Comparison of ENCODE assay signal across 24 cellular contexts in the genomic region with DNA sequence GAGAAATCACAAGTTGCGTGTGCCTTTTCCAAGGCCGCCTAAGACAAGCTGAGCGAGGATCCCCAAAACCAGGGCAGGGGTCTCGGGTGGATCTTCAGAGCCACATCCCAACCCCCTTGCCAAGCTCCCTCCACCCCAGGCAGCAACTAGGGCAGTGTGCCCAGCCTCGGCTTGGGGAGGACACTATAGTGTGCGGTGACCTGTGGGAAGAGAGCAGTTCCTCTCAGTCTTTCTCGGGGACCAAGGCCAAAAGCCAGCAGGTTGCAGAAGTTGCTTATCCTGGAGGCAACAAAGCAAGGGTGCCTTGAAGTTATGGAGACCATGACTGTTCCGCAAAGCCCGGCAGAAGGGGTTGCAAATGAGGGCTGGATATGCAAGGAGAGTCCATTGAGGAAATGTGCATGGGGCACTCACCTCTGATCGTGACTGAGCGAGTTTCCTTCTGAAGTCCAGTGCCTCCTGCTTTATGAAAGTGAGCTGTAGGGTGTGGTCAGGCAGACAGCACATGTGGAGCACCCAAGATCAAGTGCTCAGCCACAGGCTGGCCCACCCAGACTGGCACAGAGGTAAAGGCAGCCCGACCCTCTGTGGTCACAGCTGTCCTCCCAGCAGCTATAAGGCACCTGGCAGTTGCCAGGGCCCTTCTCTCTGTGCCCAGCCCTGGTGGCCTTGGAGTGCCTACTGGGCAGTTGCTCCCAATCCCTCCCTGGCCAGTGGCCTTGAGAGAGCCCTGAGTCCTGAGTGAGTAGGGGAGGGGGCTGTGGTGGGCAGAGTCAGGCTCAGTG.
A peak's percentile ranks its signal among the peaks of the same experiment; 100 is the strongest.
DNase-seq lines count a peak whose midpoint lies in the region; ATAC-seq, FAIRE-seq and TF ChIP-seq lines count a peak whose summit lies in the region.
"Had no signal": no experiment of that assay in that cellular context is flagged by ENCODE, and none has a peak within 500 bp of the region (broad histone marks: within the 10 kb centered on the region; RNA-seq: fewer than 3 reads in every experiment).

No MANE protein-coding gene starts in this region.

- H4K91ac ChIP-seq in H1 (replicated peaks; ENCODE audit: insufficient read length, low read length), result no peak overlapping the region

- no peak overlapping the region for H2BK5ac ChIP-seq in H1 (ENCODE audit: low read depth, low read length)

- POLR2A ChIA-PET in H1 (lab: Charles Lee; ENCODE audit: partially characterized antibody), result no interaction called here

- peaks cover 14% of the 10 kb centered on the region for H3K4me1 Mint-ChIP-seq in neural progenitor cell
- H3K4me1 Mint-ChIP-seq: CD14-positive monocyte; CD8-positive, alpha-beta memory T cell had no signal

- DNase-seq in left ventricle myocardium superior (peak; percentile 13), right atrium auricular region (ENCODE audit: low spot score) (no peak), H1 (ENCODE audit: low read depth in 1 of 2, low spot score in 2 of 2) (no peak), neural progenitor cell (ENCODE audit: low spot score) (no peak), transverse colon (no peak)
- DNase-seq: 8988T; ACHN; AML-193; BE2C; CD4-positive, alpha-beta T cell; CD8-positive, alpha-beta memory T cell; DMS 273 treated with DMSO at 0.1 percent for 48 hours; DMS79 treated with DMSO at 0.1 percent for 48 hours; GF-D8; HCEC 1CT had no signal

- no peaks in the 10 kb centered on the region for H3K36me3 ChIP-seq in right atrium auricular region
- no peaks in the 10 kb centered on the region for H3K36me3 ChIP-seq in H1 (ENCODE audit: control insufficient read depth in 2 of 4, insufficient read depth in 4 of 4, low read length in 3 of 4)
- H3K36me3 ChIP-seq in neural progenitor cell, result no peaks in the 10 kb centered on the region
- H3K36me3 ChIP-seq in transverse colon, result no peaks in the 10 kb centered on the region
- H3K36me3 ChIP-seq: BE2C; BLaER1 treated with 17β-estradiol and CSF1 and Interleukin-3, amounts not matched to agents 10 nM and 100 nM had no signal

- no peak overlapping the region for H3K9ac ChIP-seq in H1 (replicated peaks in 1 of 4; ENCODE audit: extremely low read depth in 1 of 4, low read depth in 3 of 4, low read length in 3 of 4)
- no peak overlapping the region for H3K9ac ChIP-seq in neural progenitor cell
- H3K9ac ChIP-seq: BLaER1 treated with 17β-estradiol and CSF1 and Interleukin-3, amounts not matched to agents 10 nM and 100 nM had no signal

- ATAC-seq in left ventricle myocardium superior (no peak), GM21526 (IDR thresholded peaks at IDR 0.05; ENCODE audit: low FRiP score, unreplicated experiment) (no peak), GM21786 (IDR thresholded peaks at IDR 0.05; ENCODE audit: unreplicated experiment) (no peak)
- ATAC-seq: GM23338 had no signal

- H3K56ac ChIP-seq in H1 (replicated peaks; ENCODE audit: insufficient read length, low read depth, low read length), result no peak overlapping the region

- intact Hi-C loops in left ventricle myocardium superior (cut with micrococcal nuclease), result no loop called here
- intact Hi-C loops in transverse colon (cut with DNase I; ENCODE audit: low total_unique reads), result no loop called here

- H4K20me1 ChIP-seq in H1 (replicated peaks in 1 of 2; ENCODE audit: control insufficient read depth in 1 of 2, insufficient read depth in 2 of 2, low read length in 2 of 2) (peaks cover 0 to 2% of the 10 kb centered on the region in 2 experiments), neural progenitor cell (ENCODE audit: low read depth) (no peaks in the 10 kb centered on the region)

- TF ChIP-seq POLR2A in H1 (IDR thresholded peaks at IDR 0.05; ENCODE audit: control extremely low read depth in 1 of 2, low read depth in 2 of 2, low read length in 2 of 2), result no peak
- no peak for TF ChIP-seq POLR2A in transverse colon (IDR thresholded peaks at IDR 0.05)

- peak overlapping the region; percentile 16; the same call in 1 of the 2 replicates for H2BK15ac ChIP-seq in H1 (ENCODE audit: low read length)

- TF ChIP-seq EP300 in H1 (IDR thresholded peaks at IDR 0.05; ENCODE audit: borderline replicate concordance in 1 of 2, low read depth in 2 of 2, low read length in 2 of 2), result no peak
- TF ChIP-seq EP300 in transverse colon (IDR thresholded peaks at IDR 0.05; ENCODE audit: low read depth), result no peak

- H3K27ac Mint-ChIP-seq in neural progenitor cell, result peak overlapping the region; percentile 83
- H3K27ac Mint-ChIP-seq: CD14-positive monocyte; CD4-positive, alpha-beta T cell; GM23338 had no signal

- H3K27ac ChIP-seq in right atrium auricular region (no peak overlapping the region), H1 (ENCODE audit: low read depth, low read length) (no peak overlapping the region), neural progenitor cell (no peak overlapping the region), transverse colon (no peak overlapping the region)
- H3K27ac ChIP-seq: A549; BLaER1 treated with 17β-estradiol and CSF1 and Interleukin-3, amounts not matched to agents 10 nM and 100 nM had no signal

- H4K8ac ChIP-seq in H1 (ENCODE audit: extremely low read depth, insufficient read depth, low read length), result no peak overlapping the region

- no peak overlapping the region for H3K4me3 Mint-ChIP-seq in neural progenitor cell
- H3K4me3 Mint-ChIP-seq: CD14-positive monocyte; CD4-positive, alpha-beta T cell; CD8-positive, alpha-beta memory T cell; GM23338 had no signal

- in situ Hi-C loops in transverse colon (cut with MboI; ENCODE audit: low pct_ligation_motif_present in 1 of 4, low pct_unique_long_range_greater_than_20kb in 1 of 4, low sequenced_read_pairs in 3 of 4), result no loop called here

- WGBS in H1 (ENCODE audit: extremely low coverage in 1 of 2, insufficient coverage in 1 of 2, insufficient read length in 1 of 2, insufficient replicate concordance in 2 of 2, low coverage in 1 of 2, low lambda C conversion rate in 2 of 2, missing lambda C conversion rate in 1 of 2), 2 experiments, result 93% methylated on average over 12 of the region's 12 CpGs; no CpG with 5 or more reads in 1 of the 2 experiments
- WGBS in transverse colon (ENCODE audit: low coverage in 1 of 2), 2 donors, result 89% methylated on average over 12 of the region's 12 CpGs; no CpG with 5 or more reads in 1 of the 2 donors

- no peak overlapping the region for H3K4ac ChIP-seq in H1 (replicated peaks; ENCODE audit: insufficient read length, low read depth, low read length)

- H3K18ac ChIP-seq in H1 (ENCODE audit: extremely low read depth, low read length), result no peak overlapping the region

- H3K4me1 ChIP-seq in right atrium auricular region (peaks cover 0 to 31% of the 10 kb centered on the region in 2 donors), H1 (replicated peaks in 1 of 4; ENCODE audit: control insufficient read depth in 3 of 4, insufficient read depth in 4 of 4, low read length in 3 of 4) (peaks cover 0 to 6% (median 3%) of the 10 kb centered on the region in 4 experiments; a peak in 3 of 7 replicates), neural progenitor cell (peaks cover 5% of the 10 kb centered on the region), transverse colon (peaks cover 4 to 16% (median 8%) of the 10 kb centered on the region in 4 donors)
- H3K4me1 ChIP-seq: A549; BLaER1 treated with 17β-estradiol and CSF1 and Interleukin-3, amounts not matched to agents 10 nM and 100 nM had no signal

- CTCF ChIA-PET in H1 (lab: Charles Lee; ENCODE audit: partially characterized antibody), result interaction anchor here (0.8 to 7.8 kb wide), 7 partner anchors 9 to 44 kb away, joined by 3 to 35 read pairs (median 3); no protein-coding TSS in a partner anchor

- H2BK12ac ChIP-seq in H1 (ENCODE audit: low read depth, low read length), result no peak overlapping the region

- no peaks in the 10 kb centered on the region for H3F3A ChIP-seq in neural progenitor cell (ENCODE audit: low read depth)

- no peak overlapping the region for H3K14ac ChIP-seq in H1 (ENCODE audit: insufficient read length)

- H3K36me3 Mint-ChIP-seq in neural progenitor cell, result peaks cover 2% of the 10 kb centered on the region
- H3K36me3 Mint-ChIP-seq: CD14-positive monocyte; CD8-positive, alpha-beta memory T cell had no signal

- H3K23ac ChIP-seq in H1 (ENCODE audit: insufficient read length), result no peak overlapping the region

- H3K27me3 Mint-ChIP-seq in neural progenitor cell (ENCODE audit: insufficient read depth, low read depth), result peaks cover 6% of the 10 kb centered on the region

- H2AK5ac ChIP-seq in H1 (ENCODE audit: low read depth, low read length), result no peak overlapping the region

- TF ChIP-seq RAD21 in H1 (IDR thresholded peaks at IDR 0.05 in 1 of 2, conservative IDR thresholded peaks at IDR 0.05 in 1 of 2; ENCODE audit: low read depth in 2 of 2, low read length in 2 of 2), result no peak

- H3K79me2 ChIP-seq in H1 (ENCODE audit: control insufficient read depth in 1 of 2, insufficient read depth in 2 of 2, low read length in 2 of 2) (no peaks in the 10 kb centered on the region), neural progenitor cell (ENCODE audit: low read depth) (no peaks in the 10 kb centered on the region)

- H2BK120ac ChIP-seq in H1 (replicated peaks; ENCODE audit: low read depth, low read length), result no peak overlapping the region

- H3K27me3 ChIP-seq in right atrium auricular region (no peaks in the 10 kb centered on the region), H1 (replicated peaks in 1 of 4; ENCODE audit: control insufficient read depth in 3 of 4, extremely low read depth in 1 of 4, insufficient read depth in 3 of 4, low read length in 3 of 4) (peaks cover 0 to 6% (median under 1%) of the 10 kb centered on the region in 4 experiments; a peak in 2 of 7 replicates), neural progenitor cell (no peaks in the 10 kb centered on the region), transverse colon (no peaks in the 10 kb centered on the region)
- H3K27me3 ChIP-seq: BE2C; BLaER1 treated with 17β-estradiol and CSF1 and Interleukin-3, amounts not matched to agents 10 nM and 100 nM had no signal

- H2AFZ ChIP-seq in H1 (ENCODE audit: low read length) (no peak overlapping the region), neural progenitor cell (replicated peaks) (no peak overlapping the region)
- H2AFZ ChIP-seq: GM23338 had no signal

- H3K23me2 ChIP-seq in H1 (ENCODE audit: low read depth, low read length), result no peaks in the 10 kb centered on the region; the same call in 1 of the 2 replicates

- no peak overlapping the region for H4K5ac ChIP-seq in H1 (ENCODE audit: insufficient read length, low read depth, low read length)

- H3K79me1 ChIP-seq in H1 (ENCODE audit: low read depth, low read length), result no peaks in the 10 kb centered on the region

- no peak for FAIRE-seq in H1 (lab: Jason Lieb, UNC)
- FAIRE-seq: A549, D721Med, GM12891, H54 had no signal

- no peak overlapping the region for H3K4me3 ChIP-seq in right atrium auricular region
- no peak overlapping the region for H3K4me3 ChIP-seq in H1 (ENCODE audit: extremely low read depth in 1 of 4, insufficient read depth in 2 of 4, low read depth in 3 of 4, low read length in 4 of 4)
- no peak overlapping the region for H3K4me3 ChIP-seq in neural progenitor cell
- H3K4me3 ChIP-seq in transverse colon, result no peak overlapping the region
- H3K4me3 ChIP-seq: A549; BLaER1 treated with 17β-estradiol and CSF1 and Interleukin-3, amounts not matched to agents 10 nM and 100 nM; GM23338 had no signal

- H3K9me3 Mint-ChIP-seq in neural progenitor cell, result no peaks in the 10 kb centered on the region
- H3K9me3 Mint-ChIP-seq: CD4-positive, alpha-beta T cell; CD8-positive, alpha-beta memory T cell; GM23338 had no signal

- H2BK20ac ChIP-seq in H1 (ENCODE audit: low read length), result no peak overlapping the region

- H3K9me3 ChIP-seq in right atrium auricular region (no peaks in the 10 kb centered on the region), H1 (ENCODE audit: insufficient read depth in 2 of 2, low read depth in 1 of 2, low read length in 1 of 2) (no peaks in the 10 kb centered on the region), neural progenitor cell (ENCODE audit: low read depth) (no peaks in the 10 kb centered on the region), transverse colon (no peaks in the 10 kb centered on the region)
- H3K9me3 ChIP-seq: A549; BE2C; BLaER1 treated with 17β-estradiol and CSF1 and Interleukin-3, amounts not matched to agents 10 nM and 100 nM had no signal

- H3K4me2 ChIP-seq in H1 (ENCODE audit: insufficient read depth in 1 of 2, low read depth in 2 of 2, low read length in 2 of 2) (no peak overlapping the region), neural progenitor cell (no peak overlapping the region)
- H3K4me2 ChIP-seq: A549; BLaER1 treated with 17β-estradiol and CSF1 and Interleukin-3, amounts not matched to agents 10 nM and 100 nM; GM23338 had no signal

- TF ChIP-seq CTCF in right atrium auricular region (IDR thresholded peaks at IDR 0.05) (no peak), H1 (IDR thresholded peaks at IDR 0.05; ENCODE audit: control extremely low read depth in 1 of 3, insufficient read depth in 1 of 3, low read depth in 1 of 3, low read length in 3 of 3) (no peak), neural progenitor cell (IDR thresholded peaks at IDR 0.05) (no peak), transverse colon (IDR thresholded peaks at IDR 0.05) (no peak)
